In the genomic region with DNA sequence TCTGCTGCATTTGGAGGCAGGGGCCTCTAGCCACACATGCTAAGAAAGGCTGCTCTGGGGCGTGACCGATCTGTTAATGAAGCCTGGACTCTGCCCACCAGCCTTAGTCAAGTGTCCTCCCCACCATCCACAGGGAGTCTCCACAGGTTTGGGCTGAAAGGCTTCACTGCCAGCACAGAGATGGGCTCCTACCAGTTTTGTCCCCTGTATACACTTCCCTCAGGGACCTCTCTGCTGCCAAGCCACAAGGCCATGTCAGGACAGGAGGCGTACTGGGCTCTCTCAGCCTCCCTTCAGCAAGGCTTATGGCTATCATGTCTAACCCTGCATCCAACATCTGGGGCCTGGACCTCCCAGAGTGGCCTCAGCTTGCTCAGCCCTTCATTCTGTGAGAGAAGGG, we compare ENCODE assay signal across 22 cellular contexts.
"Had no signal": no experiment of that assay in that cellular context is flagged by ENCODE, and none has a peak within 500 bp of the region (broad histone marks: within the 10 kb centered on the region; RNA-seq: fewer than 3 reads in every experiment).

No MANE protein-coding gene starts in this region.

- H3K36me3 ChIP-seq: tibial nerve, uterus had no signal

- FAIRE-seq: colon, endometrium had no signal

- DNase-seq: activated B cell treated with CpG ODN at 0.5 μM for 24 hours; activated CD4-positive, alpha-beta T cell treated with anti-CD3 and anti-CD28 coated beads for 48 hours; activated CD8-positive, alpha-beta T cell treated with anti-CD3 and anti-CD28 coated beads for 36 hours; activated naive CD4-positive, alpha-beta T cell treated with anti-CD3 and anti-CD28 coated beads for 36 hours; activated naive CD8-positive, alpha-beta T cell treated with anti-CD3 and anti-CD28 coated beads, Interleukin-2, amount 50 U/mL, for 24 hours; activated T-cell treated with anti-CD3 and anti-CD28 coated beads, Interleukin-2, amount 50 U/mL, for 24 hours; anterior cingulate cortex; erythroblast; foreskin melanocyte; glutamatergic neuron; hypothalamus; natural killer cell; retina; stimulated activated CD4-positive, alpha-beta T cell treated with anti-CD3 and anti-CD28 coated beads, Interleukin-12 subunit alpha, Interleukin-12 subunit beta, amount 100 ng/mL, for 4 hours; stimulated activated CD4-positive, alpha-beta T cell treated with anti-CD3 and anti-CD28 coated beads, Interleukin-1b, Interleukin-23, amount 100 ng/mL, for 48 hours; stimulated activated naive CD4-positive, alpha-beta T cell treated with Interleukin-2 at 50 U/mL for 16 hours; substantia nigra; T-cell; uterus had no signal

- ATAC-seq: activated CD8-positive, alpha-beta T cell treated with anti-CD3 and anti-CD28 coated beads for 36 hours; activated naive CD8-positive, alpha-beta T cell treated with anti-CD3 and anti-CD28 coated beads, Interleukin-2, amount 50 U/mL, for 24 hours; natural killer cell; T-cell had no signal

- H3K4me1 ChIP-seq: tibial nerve, uterus had no signal

- H3K27me3 ChIP-seq: tibial nerve, uterus had no signal

- H3K4me3 ChIP-seq: tibial nerve, uterus had no signal

- H3K9me3 ChIP-seq: tibial nerve, uterus had no signal

- H3K27ac ChIP-seq: tibial nerve, uterus had no signal
